8 cellular contexts compared by ENCODE assay signal in the genomic region with DNA sequence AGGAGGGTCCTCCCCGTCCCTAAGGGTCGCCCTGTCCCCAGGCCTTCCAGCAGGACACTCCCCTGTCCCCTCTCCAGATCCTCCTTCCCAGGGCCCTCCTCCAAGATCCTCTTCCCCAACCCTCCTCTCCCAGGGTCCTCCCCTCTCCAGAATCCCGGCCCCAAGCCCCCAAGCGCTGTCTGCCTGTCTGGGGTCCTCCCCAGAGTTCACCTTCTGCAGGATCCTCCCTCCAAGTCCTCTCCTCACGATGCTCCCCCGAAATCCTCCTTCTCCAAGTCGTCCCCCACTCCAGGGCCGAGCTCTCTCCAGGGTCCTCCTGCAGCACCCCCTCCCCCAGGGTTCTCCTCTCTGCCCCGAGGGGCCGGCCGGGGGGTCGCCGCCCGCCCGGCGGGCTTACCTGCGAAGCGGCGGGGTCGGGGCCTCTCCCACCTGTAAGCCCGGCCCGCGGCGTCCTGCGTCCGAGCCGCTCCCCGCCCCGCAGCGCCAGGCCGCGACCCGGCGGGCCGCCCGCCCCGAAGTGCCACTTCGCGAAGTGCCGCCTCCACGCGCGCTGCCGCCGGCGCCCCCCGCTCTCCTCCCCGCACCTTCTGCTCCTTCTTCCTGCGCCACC. TPM values are rescaled to one million over a fixed set of nuclear protein-coding genes. Genes with fewer than 3 reads are reported as not detected.
DNase-seq lines count a peak whose midpoint lies in the region; ATAC-seq and TF ChIP-seq lines count a peak whose summit lies in the region.

No MANE protein-coding gene starts in this region.

- H3K4me3 ChIP-seq in epithelial cell of proximal tubule (ENCODE audit: low read depth, low read length) (peak overlapping the region; percentile 94), neuron (ENCODE audit: low read length) (peak overlapping the region; percentile 86)

- H3K9me3 ChIP-seq in neuron (ENCODE audit: low read length): peaks cover 5% of the 10 kb centered on the region

- ATAC-seq in HG03045 (IDR thresholded peaks at IDR 0.05; ENCODE audit: unreplicated experiment): no peak
- ATAC-seq in GM21529 (IDR thresholded peaks at IDR 0.05; ENCODE audit: unreplicated experiment): no peak

- no peak for TF ChIP-seq CTCF in epithelial cell of proximal tubule (conservative IDR thresholded peaks at IDR 0.05; ENCODE audit: low read depth, low read length)

- H3K36me3 ChIP-seq in neuron (ENCODE audit: insufficient read depth, low read length): peaks cover 27% of the 10 kb centered on the region

- H3K4me1 ChIP-seq in neuron (ENCODE audit: insufficient read depth, low read length): peaks cover 34% of the 10 kb centered on the region

- peak; percentile 48 for DNase-seq in NCI-H2227 (lab: John Stamatoyannopoulos, UW; ENCODE audit: unreplicated experiment)
- no peak for DNase-seq in NCI-H2227 treated with DMSO at 0.1 percent for 48 hours (lab: John Stamatoyannopoulos, UW)
- peak; percentile 35 for DNase-seq in OCI-M1 (lab: John Stamatoyannopoulos, UW)
- DNase-seq in epithelial cell of proximal tubule (ENCODE audit: low read depth): no peak
- no peak for DNase-seq in cortex of kidney (lab: John Stamatoyannopoulos, UW)

- no peak overlapping the region for H2AFZ ChIP-seq in neuron (ENCODE audit: low read depth, low read length)

- no peaks in the 10 kb centered on the region for H3K27me3 ChIP-seq in neuron (ENCODE audit: insufficient read depth, low read length)

RNA-seq across cellular contexts. Expression of a gene that starts 0.7 kb away (rescaled TPM):
- total RNA-seq in epithelial cell of proximal tubule: 44.0 and 77.3 TPM in 2 replicates

RNA-seq across cellular contexts. Expression of a gene that starts 42.6 kb away (rescaled TPM):
- total RNA-seq in epithelial cell of proximal tubule: 32.6 and 35.7 TPM in 2 replicates

Comparison
In these comparisons a context has a peak if more than half of its experiments do, and no peak if none do; other contexts are left out.
1. DNase-seq: peak in NCI-H2227 (single experiment) and OCI-M1 (single experiment); none in NCI-H2227 treated with DMSO at 0.1 percent for 48 hours (single experiment), epithelial cell of proximal tubule (single experiment) and cortex of kidney (single experiment).